ENCODE assay signal across 1 cellular context in the genomic region with DNA sequence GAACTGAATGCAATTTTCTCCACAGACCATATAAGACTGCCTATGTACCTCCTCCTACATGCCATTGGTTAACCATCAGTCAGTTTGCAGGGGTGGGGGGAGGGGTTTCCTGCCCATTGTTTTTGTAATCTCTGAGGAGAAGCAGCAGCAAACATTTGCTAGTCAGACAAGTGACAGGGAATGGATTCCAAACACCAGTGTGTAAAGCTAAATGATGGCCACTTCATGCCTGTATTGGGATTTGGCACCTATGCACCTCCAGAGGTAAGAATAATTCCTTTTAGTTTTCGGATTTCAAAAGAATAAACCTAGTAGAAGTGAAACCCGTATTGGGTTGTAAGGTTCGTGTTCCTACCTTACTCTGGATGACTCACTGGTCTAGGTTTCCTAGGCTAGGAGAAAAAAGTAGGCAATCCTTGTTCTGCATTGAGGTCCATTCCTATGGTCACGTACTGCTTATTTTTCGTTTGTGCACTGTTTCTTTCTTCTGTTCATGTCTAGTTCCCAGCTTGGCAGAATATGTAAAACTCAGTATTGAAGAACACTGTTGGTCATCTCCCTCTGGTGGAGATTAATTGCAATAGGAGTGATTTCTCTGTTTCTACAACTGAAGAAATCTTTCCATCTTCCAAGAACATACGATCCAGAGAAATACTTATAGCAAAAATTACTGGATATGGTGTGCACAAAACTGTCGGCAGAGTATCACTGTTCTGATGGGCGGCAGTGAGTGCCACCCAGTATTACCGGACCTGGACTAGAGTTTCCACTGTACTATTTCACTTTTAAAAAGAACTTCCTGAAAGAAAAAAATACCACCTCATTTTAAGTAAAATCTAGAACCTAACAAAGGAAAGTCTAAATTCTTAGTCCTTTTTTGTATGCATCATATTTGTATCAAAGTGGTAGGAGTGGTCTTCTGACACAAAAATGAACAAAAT.
TF ChIP-seq lines count a peak whose summit lies in the region.

Gene AKR1C3, plus strand, starts transcription at position 150 of the 941 bp plus-strand sequence. Its CDS starts 31 bp downstream, at position 181.

TF ChIP-seq in HepG2, 621 proteins besides CTCF, POLR2A, EP300 and RAD21 (continued from another document and continues in another):
- TF ChIP-seq, protein P1, sequence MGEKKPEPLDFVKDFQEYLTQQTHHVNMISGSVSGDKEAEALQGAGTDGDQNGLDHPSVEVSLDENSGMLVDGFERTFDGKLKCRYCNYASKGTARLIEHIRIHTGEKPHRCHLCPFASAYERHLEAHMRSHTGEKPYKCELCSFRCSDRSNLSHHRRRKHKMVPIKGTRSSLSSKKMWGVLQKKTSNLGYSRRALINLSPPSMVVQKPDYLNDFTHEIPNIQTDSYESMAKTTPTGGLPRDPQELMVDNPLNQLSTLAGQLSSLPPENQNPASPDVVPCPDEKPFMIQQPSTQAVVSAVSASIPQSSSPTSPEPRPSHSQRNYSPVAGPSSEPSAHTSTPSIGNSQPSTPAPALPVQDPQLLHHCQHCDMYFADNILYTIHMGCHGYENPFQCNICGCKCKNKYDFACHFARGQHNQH (CRISPR knock-in tag; IDR thresholded peaks at IDR 0.05), result peak; percentile 40; the same call in 1 of the 2 replicates
- TF ChIP-seq ESRRA (CRISPR knock-in tag; IDR thresholded peaks at IDR 0.05; ENCODE audit: low read depth) (no peak), ZFP90 (CRISPR knock-in tag; IDR thresholded peaks at IDR 0.05; ENCODE audit: borderline replicate concordance) (no peak), ZNF160 (CRISPR knock-in tag; IDR thresholded peaks at IDR 0.05) (no peak), MYC (CRISPR knock-in tag; IDR thresholded peaks at IDR 0.05; ENCODE audit: borderline replicate concordance) (no peak), KLF16 (CRISPR knock-in tag; IDR thresholded peaks at IDR 0.05) (peak in 1 of 2 experiments; percentile 61; a peak in 1 of 4 replicates), KLF6 (CRISPR knock-in tag; IDR thresholded peaks at IDR 0.05) (0 out of 2 replicates have a peak, but pooled peaks have one; percentile 48), ZNF891 (CRISPR knock-in tag; IDR thresholded peaks at IDR 0.05) (no peak), KDM1A (CRISPR knock-in tag; IDR thresholded peaks at IDR 0.05) (no peak), ATF7 (IDR thresholded peaks at IDR 0.05) (no peak), ATF7 (CRISPR knock-in tag; IDR thresholded peaks at IDR 0.05) (no peak), ZNF607 (CRISPR knock-in tag; IDR thresholded peaks at IDR 0.05; ENCODE audit: borderline replicate concordance) (no peak), PCBP2 (optimal IDR thresholded peaks at IDR 0.05; ENCODE audit: low read depth, low read length, poor library complexity, severe bottlenecking) (no peak), TFDP1 (CRISPR knock-in tag; IDR thresholded peaks at IDR 0.05; ENCODE audit: borderline replicate concordance) (no peak), ZFP91 (CRISPR knock-in tag; IDR thresholded peaks at IDR 0.05; ENCODE audit: borderline replicate concordance) (no peak; the same call in 1 of the 2 replicates), BRF2 (CRISPR knock-in tag; IDR thresholded peaks at IDR 0.05) (no peak), MATR3 (CRISPR knock-in tag; IDR thresholded peaks at IDR 0.05) (no peak), ZNF770 (CRISPR knock-in tag; IDR thresholded peaks at IDR 0.05) (no peak), HCFC1 (IDR thresholded peaks at IDR 0.05; ENCODE audit: low read depth, low read length) (no peak), MED1 (CRISPR knock-in tag; IDR thresholded peaks at IDR 0.05) (peak; percentile 45; the same call in 1 of the 2 replicates), ARNT2 (CRISPR knock-in tag; IDR thresholded peaks at IDR 0.05; ENCODE audit: low read depth) (no peak), ZSCAN9 (CRISPR knock-in tag; IDR thresholded peaks at IDR 0.05; ENCODE audit: borderline replicate concordance) (0 out of 2 replicates have a peak, but pooled peaks have one; percentile 19), ZNF331 (CRISPR knock-in tag; IDR thresholded peaks at IDR 0.05) (peak; percentile 32; the same call in 1 of the 2 replicates), ZNF672 (CRISPR knock-in tag; IDR thresholded peaks at IDR 0.05) (no peak), NRL (CRISPR knock-in tag; IDR thresholded peaks at IDR 0.05; ENCODE audit: borderline replicate concordance) (no peak), ZNF567 (CRISPR knock-in tag; IDR thresholded peaks at IDR 0.05; ENCODE audit: borderline replicate concordance) (no peak), MXD3 (CRISPR knock-in tag; IDR thresholded peaks at IDR 0.05) (no peak)
- TF ChIP-seq, protein P2, sequence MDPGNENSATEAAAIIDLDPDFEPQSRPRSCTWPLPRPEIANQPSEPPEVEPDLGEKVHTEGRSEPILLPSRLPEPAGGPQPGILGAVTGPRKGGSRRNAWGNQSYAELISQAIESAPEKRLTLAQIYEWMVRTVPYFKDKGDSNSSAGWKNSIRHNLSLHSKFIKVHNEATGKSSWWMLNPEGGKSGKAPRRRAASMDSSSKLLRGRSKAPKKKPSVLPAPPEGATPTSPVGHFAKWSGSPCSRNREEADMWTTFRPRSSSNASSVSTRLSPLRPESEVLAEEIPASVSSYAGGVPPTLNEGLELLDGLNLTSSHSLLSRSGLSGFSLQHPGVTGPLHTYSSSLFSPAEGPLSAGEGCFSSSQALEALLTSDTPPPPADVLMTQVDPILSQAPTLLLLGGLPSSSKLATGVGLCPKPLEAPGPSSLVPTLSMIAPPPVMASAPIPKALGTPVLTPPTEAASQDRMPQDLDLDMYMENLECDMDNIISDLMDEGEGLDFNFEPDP (CRISPR knock-in tag; conservative IDR thresholded peaks at IDR 0.05), result no peak
- TF ChIP-seq, protein P3, sequence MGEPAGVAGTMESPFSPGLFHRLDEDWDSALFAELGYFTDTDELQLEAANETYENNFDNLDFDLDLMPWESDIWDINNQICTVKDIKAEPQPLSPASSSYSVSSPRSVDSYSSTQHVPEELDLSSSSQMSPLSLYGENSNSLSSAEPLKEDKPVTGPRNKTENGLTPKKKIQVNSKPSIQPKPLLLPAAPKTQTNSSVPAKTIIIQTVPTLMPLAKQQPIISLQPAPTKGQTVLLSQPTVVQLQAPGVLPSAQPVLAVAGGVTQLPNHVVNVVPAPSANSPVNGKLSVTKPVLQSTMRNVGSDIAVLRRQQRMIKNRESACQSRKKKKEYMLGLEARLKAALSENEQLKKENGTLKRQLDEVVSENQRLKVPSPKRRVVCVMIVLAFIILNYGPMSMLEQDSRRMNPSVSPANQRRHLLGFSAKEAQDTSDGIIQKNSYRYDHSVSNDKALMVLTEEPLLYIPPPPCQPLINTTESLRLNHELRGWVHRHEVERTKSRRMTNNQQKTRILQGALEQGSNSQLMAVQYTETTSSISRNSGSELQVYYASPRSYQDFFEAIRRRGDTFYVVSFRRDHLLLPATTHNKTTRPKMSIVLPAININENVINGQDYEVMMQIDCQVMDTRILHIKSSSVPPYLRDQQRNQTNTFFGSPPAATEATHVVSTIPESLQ (CRISPR knock-in tag; conservative IDR thresholded peaks at IDR 0.05), result peak; percentile 4; the same call in 1 of the 2 replicates
- TF ChIP-seq, protein P4, sequence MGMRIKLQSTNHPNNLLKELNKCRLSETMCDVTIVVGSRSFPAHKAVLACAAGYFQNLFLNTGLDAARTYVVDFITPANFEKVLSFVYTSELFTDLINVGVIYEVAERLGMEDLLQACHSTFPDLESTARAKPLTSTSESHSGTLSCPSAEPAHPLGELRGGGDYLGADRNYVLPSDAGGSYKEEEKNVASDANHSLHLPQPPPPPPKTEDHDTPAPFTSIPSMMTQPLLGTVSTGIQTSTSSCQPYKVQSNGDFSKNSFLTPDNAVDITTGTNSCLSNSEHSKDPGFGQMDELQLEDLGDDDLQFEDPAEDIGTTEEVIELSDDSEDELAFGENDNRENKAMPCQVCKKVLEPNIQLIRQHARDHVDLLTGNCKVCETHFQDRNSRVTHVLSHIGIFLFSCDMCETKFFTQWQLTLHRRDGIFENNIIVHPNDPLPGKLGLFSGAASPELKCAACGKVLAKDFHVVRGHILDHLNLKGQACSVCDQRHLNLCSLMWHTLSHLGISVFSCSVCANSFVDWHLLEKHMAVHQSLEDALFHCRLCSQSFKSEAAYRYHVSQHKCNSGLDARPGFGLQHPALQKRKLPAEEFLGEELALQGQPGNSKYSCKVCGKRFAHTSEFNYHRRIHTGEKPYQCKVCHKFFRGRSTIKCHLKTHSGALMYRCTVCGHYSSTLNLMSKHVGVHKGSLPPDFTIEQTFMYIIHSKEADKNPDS (CRISPR knock-in tag; IDR thresholded peaks at IDR 0.05), result no peak
- TF ChIP-seq, protein P5, sequence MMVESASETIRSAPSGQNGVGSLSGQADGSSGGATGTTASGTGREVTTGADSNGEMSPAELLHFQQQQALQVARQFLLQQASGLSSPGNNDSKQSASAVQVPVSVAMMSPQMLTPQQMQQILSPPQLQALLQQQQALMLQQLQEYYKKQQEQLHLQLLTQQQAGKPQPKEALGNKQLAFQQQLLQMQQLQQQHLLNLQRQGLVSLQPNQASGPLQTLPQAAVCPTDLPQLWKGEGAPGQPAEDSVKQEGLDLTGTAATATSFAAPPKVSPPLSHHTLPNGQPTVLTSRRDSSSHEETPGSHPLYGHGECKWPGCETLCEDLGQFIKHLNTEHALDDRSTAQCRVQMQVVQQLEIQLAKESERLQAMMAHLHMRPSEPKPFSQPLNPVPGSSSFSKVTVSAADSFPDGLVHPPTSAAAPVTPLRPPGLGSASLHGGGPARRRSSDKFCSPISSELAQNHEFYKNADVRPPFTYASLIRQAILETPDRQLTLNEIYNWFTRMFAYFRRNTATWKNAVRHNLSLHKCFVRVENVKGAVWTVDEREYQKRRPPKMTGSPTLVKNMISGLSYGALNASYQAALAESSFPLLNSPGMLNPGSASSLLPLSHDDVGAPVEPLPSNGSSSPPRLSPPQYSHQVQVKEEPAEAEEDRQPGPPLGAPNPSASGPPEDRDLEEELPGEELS (CRISPR knock-in tag; IDR thresholded peaks at IDR 0.05), result 0 out of 2 replicates have a peak, but pooled peaks have one; percentile 40
- TF ChIP-seq, protein P6, sequence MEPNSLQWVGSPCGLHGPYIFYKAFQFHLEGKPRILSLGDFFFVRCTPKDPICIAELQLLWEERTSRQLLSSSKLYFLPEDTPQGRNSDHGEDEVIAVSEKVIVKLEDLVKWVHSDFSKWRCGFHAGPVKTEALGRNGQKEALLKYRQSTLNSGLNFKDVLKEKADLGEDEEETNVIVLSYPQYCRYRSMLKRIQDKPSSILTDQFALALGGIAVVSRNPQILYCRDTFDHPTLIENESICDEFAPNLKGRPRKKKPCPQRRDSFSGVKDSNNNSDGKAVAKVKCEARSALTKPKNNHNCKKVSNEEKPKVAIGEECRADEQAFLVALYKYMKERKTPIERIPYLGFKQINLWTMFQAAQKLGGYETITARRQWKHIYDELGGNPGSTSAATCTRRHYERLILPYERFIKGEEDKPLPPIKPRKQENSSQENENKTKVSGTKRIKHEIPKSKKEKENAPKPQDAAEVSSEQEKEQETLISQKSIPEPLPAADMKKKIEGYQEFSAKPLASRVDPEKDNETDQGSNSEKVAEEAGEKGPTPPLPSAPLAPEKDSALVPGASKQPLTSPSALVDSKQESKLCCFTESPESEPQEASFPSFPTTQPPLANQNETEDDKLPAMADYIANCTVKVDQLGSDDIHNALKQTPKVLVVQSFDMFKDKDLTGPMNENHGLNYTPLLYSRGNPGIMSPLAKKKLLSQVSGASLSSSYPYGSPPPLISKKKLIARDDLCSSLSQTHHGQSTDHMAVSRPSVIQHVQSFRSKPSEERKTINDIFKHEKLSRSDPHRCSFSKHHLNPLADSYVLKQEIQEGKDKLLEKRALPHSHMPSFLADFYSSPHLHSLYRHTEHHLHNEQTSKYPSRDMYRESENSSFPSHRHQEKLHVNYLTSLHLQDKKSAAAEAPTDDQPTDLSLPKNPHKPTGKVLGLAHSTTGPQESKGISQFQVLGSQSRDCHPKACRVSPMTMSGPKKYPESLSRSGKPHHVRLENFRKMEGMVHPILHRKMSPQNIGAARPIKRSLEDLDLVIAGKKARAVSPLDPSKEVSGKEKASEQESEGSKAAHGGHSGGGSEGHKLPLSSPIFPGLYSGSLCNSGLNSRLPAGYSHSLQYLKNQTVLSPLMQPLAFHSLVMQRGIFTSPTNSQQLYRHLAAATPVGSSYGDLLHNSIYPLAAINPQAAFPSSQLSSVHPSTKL (CRISPR knock-in tag; IDR thresholded peaks at IDR 0.05), result peak; percentile 76
